In the genomic region with DNA sequence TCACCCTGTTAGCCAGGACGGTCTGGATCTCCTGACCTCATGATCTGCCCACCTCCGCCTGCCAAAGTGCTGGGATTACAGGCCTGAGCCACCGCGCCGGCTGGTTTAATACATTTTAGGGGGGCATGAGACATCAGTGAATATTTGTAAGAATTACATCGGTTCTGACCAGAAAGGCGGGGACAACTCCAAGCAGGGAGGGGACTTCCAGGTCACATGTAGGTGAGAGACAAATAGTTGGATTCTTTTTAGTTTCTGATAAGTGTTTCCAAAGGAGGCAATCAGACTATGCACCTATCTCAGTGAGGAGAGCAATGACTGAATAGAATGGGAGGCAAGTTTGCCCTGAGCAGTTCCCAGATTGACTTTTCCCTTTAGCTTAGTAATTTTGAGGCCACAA, we compare ENCODE assay signal across 1 cellular context.
TF ChIP-seq lines count a peak whose summit lies in the region.

No MANE protein-coding gene starts in this region.

TF ChIP-seq in HCT116, 20 proteins besides CTCF, POLR2A, EP300 and RAD21:
- TF ChIP-seq YY1 (IDR thresholded peaks at IDR 0.05; ENCODE audit: extremely low read depth, insufficient replicate concordance, low read depth, low read length): no peak
- no peak for TF ChIP-seq POLR2AphosphoS5 (IDR thresholded peaks at IDR 0.05; ENCODE audit: low read depth, low read length)
- no peak for TF ChIP-seq CEBPB (IDR thresholded peaks at IDR 0.05; ENCODE audit: low read depth)
- no peak for TF ChIP-seq CBX3 (IDR thresholded peaks at IDR 0.05; ENCODE audit: low read depth)
- TF ChIP-seq ZNF274 (IDR thresholded peaks at IDR 0.05; ENCODE audit: low read depth, low read length): no peak
- TF ChIP-seq, protein P1, sequence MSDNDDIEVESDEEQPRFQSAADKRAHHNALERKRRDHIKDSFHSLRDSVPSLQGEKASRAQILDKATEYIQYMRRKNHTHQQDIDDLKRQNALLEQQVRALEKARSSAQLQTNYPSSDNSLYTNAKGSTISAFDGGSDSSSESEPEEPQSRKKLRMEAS (IDR thresholded peaks at IDR 0.05): no peak
- no peak for TF ChIP-seq ELF1 (IDR thresholded peaks at IDR 0.05; ENCODE audit: borderline replicate concordance, low read depth)
- TF ChIP-seq EZH2phosphoT487 (IDR thresholded peaks at IDR 0.05; ENCODE audit: borderline replicate concordance): no peak
- TF ChIP-seq, protein P2, sequence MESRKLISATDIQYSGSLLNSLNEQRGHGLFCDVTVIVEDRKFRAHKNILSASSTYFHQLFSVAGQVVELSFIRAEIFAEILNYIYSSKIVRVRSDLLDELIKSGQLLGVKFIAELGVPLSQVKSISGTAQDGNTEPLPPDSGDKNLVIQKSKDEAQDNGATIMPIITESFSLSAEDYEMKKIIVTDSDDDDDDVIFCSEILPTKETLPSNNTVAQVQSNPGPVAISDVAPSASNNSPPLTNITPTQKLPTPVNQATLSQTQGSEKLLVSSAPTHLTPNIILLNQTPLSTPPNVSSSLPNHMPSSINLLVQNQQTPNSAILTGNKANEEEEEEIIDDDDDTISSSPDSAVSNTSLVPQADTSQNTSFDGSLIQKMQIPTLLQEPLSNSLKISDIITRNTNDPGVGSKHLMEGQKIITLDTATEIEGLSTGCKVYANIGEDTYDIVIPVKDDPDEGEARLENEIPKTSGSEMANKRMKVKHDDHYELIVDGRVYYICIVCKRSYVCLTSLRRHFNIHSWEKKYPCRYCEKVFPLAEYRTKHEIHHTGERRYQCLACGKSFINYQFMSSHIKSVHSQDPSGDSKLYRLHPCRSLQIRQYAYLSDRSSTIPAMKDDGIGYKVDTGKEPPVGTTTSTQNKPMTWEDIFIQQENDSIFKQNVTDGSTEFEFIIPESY (IDR thresholded peaks at IDR 0.05; ENCODE audit: extremely low read depth, insufficient replicate concordance, low read length): no peak
- TF ChIP-seq, protein P3, sequence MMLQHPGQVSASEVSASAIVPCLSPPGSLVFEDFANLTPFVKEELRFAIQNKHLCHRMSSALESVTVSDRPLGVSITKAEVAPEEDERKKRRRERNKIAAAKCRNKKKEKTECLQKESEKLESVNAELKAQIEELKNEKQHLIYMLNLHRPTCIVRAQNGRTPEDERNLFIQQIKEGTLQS (IDR thresholded peaks at IDR 0.05): no peak
- TF ChIP-seq SIN3A (IDR thresholded peaks at IDR 0.05; ENCODE audit: low read depth): no peak
- TF ChIP-seq FOSL1 (IDR thresholded peaks at IDR 0.05; ENCODE audit: low read depth): no peak
- no peak for TF ChIP-seq TCF7L2 (IDR thresholded peaks at IDR 0.05; ENCODE audit: borderline replicate concordance, extremely low read depth, insufficient read depth, insufficient read length)
- no peak for TF ChIP-seq SP1 (IDR thresholded peaks at IDR 0.05; ENCODE audit: low read depth)
- no peak for TF ChIP-seq ZFX (IDR thresholded peaks at IDR 0.05)
- TF ChIP-seq JUND (IDR thresholded peaks at IDR 0.05): no peak
- TF ChIP-seq SRF (IDR thresholded peaks at IDR 0.05; ENCODE audit: low read depth): no peak
- no peak for TF ChIP-seq EZH2 (IDR thresholded peaks at IDR 0.05)
- TF ChIP-seq, protein P4, sequence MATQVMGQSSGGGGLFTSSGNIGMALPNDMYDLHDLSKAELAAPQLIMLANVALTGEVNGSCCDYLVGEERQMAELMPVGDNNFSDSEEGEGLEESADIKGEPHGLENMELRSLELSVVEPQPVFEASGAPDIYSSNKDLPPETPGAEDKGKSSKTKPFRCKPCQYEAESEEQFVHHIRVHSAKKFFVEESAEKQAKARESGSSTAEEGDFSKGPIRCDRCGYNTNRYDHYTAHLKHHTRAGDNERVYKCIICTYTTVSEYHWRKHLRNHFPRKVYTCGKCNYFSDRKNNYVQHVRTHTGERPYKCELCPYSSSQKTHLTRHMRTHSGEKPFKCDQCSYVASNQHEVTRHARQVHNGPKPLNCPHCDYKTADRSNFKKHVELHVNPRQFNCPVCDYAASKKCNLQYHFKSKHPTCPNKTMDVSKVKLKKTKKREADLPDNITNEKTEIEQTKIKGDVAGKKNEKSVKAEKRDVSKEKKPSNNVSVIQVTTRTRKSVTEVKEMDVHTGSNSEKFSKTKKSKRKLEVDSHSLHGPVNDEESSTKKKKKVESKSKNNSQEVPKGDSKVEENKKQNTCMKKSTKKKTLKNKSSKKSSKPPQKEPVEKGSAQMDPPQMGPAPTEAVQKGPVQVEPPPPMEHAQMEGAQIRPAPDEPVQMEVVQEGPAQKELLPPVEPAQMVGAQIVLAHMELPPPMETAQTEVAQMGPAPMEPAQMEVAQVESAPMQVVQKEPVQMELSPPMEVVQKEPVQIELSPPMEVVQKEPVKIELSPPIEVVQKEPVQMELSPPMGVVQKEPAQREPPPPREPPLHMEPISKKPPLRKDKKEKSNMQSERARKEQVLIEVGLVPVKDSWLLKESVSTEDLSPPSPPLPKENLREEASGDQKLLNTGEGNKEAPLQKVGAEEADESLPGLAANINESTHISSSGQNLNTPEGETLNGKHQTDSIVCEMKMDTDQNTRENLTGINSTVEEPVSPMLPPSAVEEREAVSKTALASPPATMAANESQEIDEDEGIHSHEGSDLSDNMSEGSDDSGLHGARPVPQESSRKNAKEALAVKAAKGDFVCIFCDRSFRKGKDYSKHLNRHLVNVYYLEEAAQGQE (IDR thresholded peaks at IDR 0.05; ENCODE audit: low read depth): no peak
- no peak for TF ChIP-seq EGR1 (IDR thresholded peaks at IDR 0.05; ENCODE audit: low read depth)
